23 cellular contexts compared by ENCODE assay signal in genomic region chr17:44988256-44988942, GRCh38. TPM values are rescaled to one million over a fixed set of nuclear protein-coding genes. Genes with fewer than 3 reads are reported as not detected.
DNase-seq lines count a peak whose midpoint lies in the region; ATAC-seq, FAIRE-seq and TF ChIP-seq lines count a peak whose summit lies in the region.
"Had no signal": no experiment of that assay in that cellular context is flagged by ENCODE, and none has a peak within 500 bp of the region (broad histone marks: within the 10 kb centered on the region; RNA-seq: fewer than 3 reads in every experiment).

No MANE protein-coding gene starts in this region.

- ATAC-seq in HepG2 = no peak
- ATAC-seq in activated T-helper 17 cell treated with anti-CD3 and anti-CD28 coated beads, Interleukin-2, amount 50 U/mL, for 72 hours (replicated peaks) = no peak
- ATAC-seq: left ventricle myocardium superior; SK-N-SH treated with all-trans-retinoic acid at 6 μM for 48 hours; stimulated activated memory B cell treated with anti-CD40 and anti-IgM and Interleukin-4, amounts not matched to agents 10 μg/mL and 1 μg/mL and 100 μg/mL, for 72 hours had no signal

- no peaks in the 10 kb centered on the region for H4K20me1 ChIP-seq in HepG2 (ENCODE audit: insufficient read depth, low read length)

- H3K9ac ChIP-seq in HepG2 (ENCODE audit: insufficient read depth, low read depth, low read length) = no peak overlapping the region

- H3K4me2 ChIP-seq in HepG2 (ENCODE audit: low read depth, low read length) = no peak overlapping the region

- no peaks in the 10 kb centered on the region for H3K9me3 Mint-ChIP-seq in activated T-helper 17 cell treated with anti-CD3 and anti-CD28 coated beads, Interleukin-2, amount 50 U/mL, for 72 hours
- H3K9me3 Mint-ChIP-seq: nephron had no signal

- H3K9me3 ChIP-seq in WERI-Rb-1 (ENCODE audit: severe bottlenecking) (peaks cover 3% of the 10 kb centered on the region), HepG2 (ENCODE audit: low read length) (no peaks in the 10 kb centered on the region)
- H3K9me3 ChIP-seq: thoracic aorta had no signal

- intact Hi-C loops in HepG2 (cut with micrococcal nuclease; ENCODE audit: unreplicated experiment) = no loop called here

- POLR2A ChIA-PET in HepG2 (lab: Yijun Ruan, JAX) = no interaction called here

- no peaks in the 10 kb centered on the region for H3K36me3 Mint-ChIP-seq in activated T-helper 17 cell treated with anti-CD3 and anti-CD28 coated beads, Interleukin-2, amount 50 U/mL, for 72 hours (ENCODE audit: low read depth)
- H3K36me3 Mint-ChIP-seq: stimulated activated memory B cell treated with anti-CD40 and anti-IgM and Interleukin-4, amounts not matched to agents 10 μg/mL and 1 μg/mL and 100 μg/mL, for 72 hours had no signal

- in situ Hi-C loops in HepG2 (cut with HindIII; ENCODE audit: extremely low pct_ligation_motif_present, low pct_unique_long_range_greater_than_20kb) = no loop called here

- H3K79me2 ChIP-seq in HepG2 (ENCODE audit: insufficient read depth, low read length) = no peaks in the 10 kb centered on the region

- TF ChIP-seq POLR2A in HepG2 (IDR thresholded peaks at IDR 0.05; ENCODE audit: insufficient read depth in 1 of 2, low read depth in 2 of 2, low read length in 2 of 2) = no peak

- WGBS in HepG2 (ENCODE audit: low lambda C conversion rate) = 43% methylated on average over 28 of the region's 29 CpGs

- no peak for FAIRE-seq in HepG2 (lab: Jason Lieb, UNC)
- FAIRE-seq: bronchial epithelial cell, GM19239 had no signal

- H3K4me1 Mint-ChIP-seq in activated T-helper 17 cell treated with anti-CD3 and anti-CD28 coated beads, Interleukin-2, amount 50 U/mL, for 72 hours = no peaks in the 10 kb centered on the region

- no peak for TF ChIP-seq RAD21 in HepG2 (CRISPR knock-in tag; IDR thresholded peaks at IDR 0.05)

- H3K27me3 ChIP-seq in WERI-Rb-1 (ENCODE audit: insufficient read depth, low read depth, severe bottlenecking) = no peaks in the 10 kb centered on the region
- peaks cover 6 to 39% of the 10 kb centered on the region in 2 experiments; a peak in 4 of 5 replicates for H3K27me3 ChIP-seq in HepG2 (ENCODE audit: control insufficient read depth in 1 of 2, insufficient read depth in 2 of 2, low read length in 2 of 2)

- H3K27ac ChIP-seq in WERI-Rb-1 (peak overlapping the region; percentile 18; the same call in 1 of the 2 replicates), HepG2 (ENCODE audit: extremely low read length, insufficient read depth, low read length) (no peak overlapping the region)
- H3K27ac ChIP-seq: coronary artery, thoracic aorta had no signal

- no peak overlapping the region for H3K4me3 Mint-ChIP-seq in activated T-helper 17 cell treated with anti-CD3 and anti-CD28 coated beads, Interleukin-2, amount 50 U/mL, for 72 hours
- H3K4me3 Mint-ChIP-seq: stimulated activated memory B cell treated with anti-CD40 and anti-IgM and Interleukin-4, amounts not matched to agents 10 μg/mL and 1 μg/mL and 100 μg/mL, for 72 hours had no signal

- H3K4me3 ChIP-seq in WERI-Rb-1 (ENCODE audit: low read depth, low read length) (no peak overlapping the region), HepG2 (replicated peaks in 1 of 3; ENCODE audit: insufficient read depth in 1 of 3, low read depth in 2 of 3, low read length in 3 of 3) (no peak overlapping the region)
- H3K4me3 ChIP-seq: thoracic aorta had no signal

- TF ChIP-seq EP300 in HepG2 (IDR thresholded peaks at IDR 0.05; ENCODE audit: low read depth in 2 of 2, low read length in 2 of 2) = no peak
- TF ChIP-seq EP300 in HepG2 (CRISPR knock-in tag; IDR thresholded peaks at IDR 0.05; ENCODE audit: borderline replicate concordance) = no peak

- no peaks in the 10 kb centered on the region for H3K4me1 ChIP-seq in HepG2 (ENCODE audit: insufficient read depth, low read length)

- no peak for TF ChIP-seq CTCF in WERI-Rb-1 (IDR thresholded peaks at IDR 0.05; ENCODE audit: low read depth, low read length)
- no peak for TF ChIP-seq CTCF in HepG2 (CRISPR knock-in tag; IDR thresholded peaks at IDR 0.05)

- CTCF ChIA-PET in HepG2 (lab: Yijun Ruan, JAX; ENCODE audit: low intra/inter-chr PET ratio, low total read pairs) = no interaction called here

- no TSS peak for BruUV-seq in HepG2 (replicated peaks; lab: Mats Ljungman, UMichigan)

- DNase-seq in NCI-H1436 (lab: John Stamatoyannopoulos, UW) = peak; percentile 69
- DNase-seq in NCI-H1436 treated with DMSO at 0.1 percent for 48 hours (lab: John Stamatoyannopoulos, UW) = no peak
- no peak for DNase-seq in WERI-Rb-1
- no peak for DNase-seq in HepG2 (ENCODE audit: low spot score)
- no peak for DNase-seq in Kasumi-1 (lab: John Stamatoyannopoulos, UW)
- DNase-seq in hepatic stellate cell (ENCODE audit: low spot score) = no peak
- no peak for DNase-seq in activated gamma-delta T cell (lab: John Stamatoyannopoulos, UW)
- DNase-seq: 8988T; activated CD4-positive, alpha-beta T cell treated with anti-CD3 and anti-CD28 coated beads, Interleukin-2, amount 50 U/mL, for 48 hours; activated effector memory CD4-positive, alpha-beta T cell treated with anti-CD3 and anti-CD28 coated beads, Interleukin-2, amount 50 U/mL, for 16 hours; DMS79 treated with DMSO at 0.1 percent for 48 hours; left ventricle myocardium superior; NCI-H1105 treated with DMSO at 0.1 percent for 48 hours; NCI-H524 had no signal

- peaks cover 19% of the 10 kb centered on the region for H3K27me3 Mint-ChIP-seq in activated T-helper 17 cell treated with anti-CD3 and anti-CD28 coated beads, Interleukin-2, amount 50 U/mL, for 72 hours

- no peak overlapping the region for H2AFZ ChIP-seq in HepG2 (ENCODE audit: low read length)

- H3K36me3 ChIP-seq in WERI-Rb-1 = no peaks in the 10 kb centered on the region
- no peaks in the 10 kb centered on the region for H3K36me3 ChIP-seq in HepG2 (replicated peaks in 1 of 2; ENCODE audit: control insufficient read depth in 1 of 2, insufficient read depth in 2 of 2, low read length in 2 of 2)
- H3K36me3 ChIP-seq: thoracic aorta had no signal

- no peak overlapping the region for H3K27ac Mint-ChIP-seq in activated T-helper 17 cell treated with anti-CD3 and anti-CD28 coated beads, Interleukin-2, amount 50 U/mL, for 72 hours
- H3K27ac Mint-ChIP-seq: stimulated activated memory B cell treated with anti-CD40 and anti-IgM and Interleukin-4, amounts not matched to agents 10 μg/mL and 1 μg/mL and 100 μg/mL, for 72 hours had no signal

TF ChIP-seq in HepG2, 621 proteins besides CTCF, POLR2A, EP300 and RAD21 (continues in another document):
- TF ChIP-seq ZNF777 (CRISPR knock-in tag; IDR thresholded peaks at IDR 0.05) (no peak), TBP (CRISPR knock-in tag; IDR thresholded peaks at IDR 0.05) (no peak)

RNA-seq across cellular contexts. Expression of gene C1QL1, which starts 20.3 kb away (rescaled TPM):
- total RNA-seq in HepG2 (2016; rRNA removed; fragmentation: Illumina TruSeq; extraction: Trizol) = 0.11 TPM in 1 of 2 replicates, not detected in the other
- total RNA-seq in HepG2 (2016; cell fraction: cytosol; rRNA removed; fragmentation: Illumina TruSeq; extraction: Trizol; ENCODE audit: low read depth) = not detected in 2 replicates
- total RNA-seq in HepG2 (2016; cell fraction: insoluble cytoplasmic fraction; rRNA removed; fragmentation: Illumina TruSeq; extraction: Trizol) = not detected in 2 replicates
- 0.14 TPM in 1 of 2 replicates, not detected in the other for total RNA-seq in HepG2 (2016; cell fraction: membrane; rRNA removed; fragmentation: Illumina TruSeq; extraction: Trizol)
- not detected in 2 replicates for total RNA-seq in HepG2 (2016; cell fraction: nucleus; rRNA removed; fragmentation: Illumina TruSeq; extraction: Trizol)
- polyA plus RNA-seq in HepG2 (2011; rRNA removed) = 0.07 and 0.11 TPM in 2 replicates
- 0.10 and 0.20 TPM in 2 replicates for polyA plus RNA-seq in HepG2 (2011; cell fraction: cytosol; rRNA removed)
- 0.14 TPM in 1 of 2 replicates, not detected in the other for polyA plus RNA-seq in HepG2 (2011; cell fraction: nucleus; rRNA removed)
- 0.24 TPM in 1 of 2 replicates, not detected in the other for polyA plus RNA-seq in HepG2 (2012)
- 0.38 and 0.43 TPM in 2 replicates for polyA plus RNA-seq in HepG2 (2016; cell fraction: cytosol; fragmentation: Illumina TruSeq; extraction: Trizol; ENCODE audit: low read depth)
- polyA plus RNA-seq in HepG2 (2016; cell fraction: insoluble cytoplasmic fraction; fragmentation: Illumina TruSeq; extraction: Trizol; ENCODE audit: low read depth) = not detected in 2 replicates
- polyA plus RNA-seq in HepG2 (2016; cell fraction: membrane; fragmentation: Illumina TruSeq; extraction: Trizol; ENCODE audit: low read depth) = 0.15 and 0.29 TPM in 2 replicates
- polyA plus RNA-seq in HepG2 (2016; cell fraction: nucleus; fragmentation: Illumina TruSeq; extraction: Trizol; ENCODE audit: insufficient read depth, low read depth) = not detected in 2 replicates
- polyA minus RNA-seq in HepG2 (2011; rRNA and poly(A)+ RNA removed; ENCODE audit: low replicate concordance) = 1.1 TPM in 1 of 2 replicates, not detected in the other
- polyA minus RNA-seq in HepG2 (2011; cell fraction: cytosol; rRNA and poly(A)+ RNA removed) = not detected in 2 replicates
- polyA minus RNA-seq in HepG2 (2011; cell fraction: nucleus; rRNA and poly(A)+ RNA removed) = not detected in 2 replicates
- under 1 TPM; 0.32 to 0.34 TPM for total RNA-seq in activated T-helper 17 cell treated with anti-CD3 and anti-CD28 coated beads, Interleukin-2, amount 50 U/mL, for 72 hours
- total RNA-seq: bronchial epithelial cell, smooth muscle cell had no signal

RNA-seq across cellular contexts. Expression of gene KIF18B, which starts 40.8 kb away (rescaled TPM):
- total RNA-seq in HepG2 (2016; rRNA removed; fragmentation: Illumina TruSeq; extraction: Trizol) = 14.5 and 15.3 TPM in 2 replicates
- 9.5 and 10.9 TPM in 2 replicates for total RNA-seq in HepG2 (2016; cell fraction: cytosol; rRNA removed; fragmentation: Illumina TruSeq; extraction: Trizol; ENCODE audit: low read depth)
- total RNA-seq in HepG2 (2016; cell fraction: insoluble cytoplasmic fraction; rRNA removed; fragmentation: Illumina TruSeq; extraction: Trizol) = 10.5 and 15.3 TPM in 2 replicates
- total RNA-seq in HepG2 (2016; cell fraction: membrane; rRNA removed; fragmentation: Illumina TruSeq; extraction: Trizol) = 11.6 and 11.8 TPM in 2 replicates
- 16.1 and 18.1 TPM in 2 replicates for total RNA-seq in HepG2 (2016; cell fraction: nucleus; rRNA removed; fragmentation: Illumina TruSeq; extraction: Trizol)
- polyA plus RNA-seq in HepG2 (2011; rRNA removed) = 13.2 and 15.2 TPM in 2 replicates
- polyA plus RNA-seq in HepG2 (2011; cell fraction: cytosol; rRNA removed) = 3.7 and 7.3 TPM in 2 replicates
- polyA plus RNA-seq in HepG2 (2011; cell fraction: nucleus; rRNA removed) = 33.4 and 44.5 TPM in 2 replicates
- 4.1 and 7.4 TPM in 2 replicates for polyA plus RNA-seq in HepG2 (2012)
- polyA plus RNA-seq in HepG2 (2016; cell fraction: cytosol; fragmentation: Illumina TruSeq; extraction: Trizol; ENCODE audit: low read depth) = 1.2 and 1.7 TPM in 2 replicates
- 11.3 and 16.8 TPM in 2 replicates for polyA plus RNA-seq in HepG2 (2016; cell fraction: insoluble cytoplasmic fraction; fragmentation: Illumina TruSeq; extraction: Trizol; ENCODE audit: low read depth)
- 3.7 and 5.4 TPM in 2 replicates for polyA plus RNA-seq in HepG2 (2016; cell fraction: membrane; fragmentation: Illumina TruSeq; extraction: Trizol; ENCODE audit: low read depth)
- 81.4 and 94.7 TPM in 2 replicates for polyA plus RNA-seq in HepG2 (2016; cell fraction: nucleus; fragmentation: Illumina TruSeq; extraction: Trizol; ENCODE audit: insufficient read depth, low read depth)
- polyA minus RNA-seq in HepG2 (2011; rRNA and poly(A)+ RNA removed; ENCODE audit: low replicate concordance) = 25.0 and 60.4 TPM in 2 replicates
- polyA minus RNA-seq in HepG2 (2011; cell fraction: cytosol; rRNA and poly(A)+ RNA removed) = 8.2 and 9.4 TPM in 2 replicates
- 12.9 and 15.5 TPM in 2 replicates for polyA minus RNA-seq in HepG2 (2011; cell fraction: nucleus; rRNA and poly(A)+ RNA removed)
- total RNA-seq in activated T-helper 17 cell treated with anti-CD3 and anti-CD28 coated beads, Interleukin-2, amount 50 U/mL, for 72 hours = 10 to 100 TPM; 37.7 to 51.5 TPM
- total RNA-seq: bronchial epithelial cell had no signal
